Comparison of ENCODE assay signal across 25 cellular contexts in the genomic region with DNA sequence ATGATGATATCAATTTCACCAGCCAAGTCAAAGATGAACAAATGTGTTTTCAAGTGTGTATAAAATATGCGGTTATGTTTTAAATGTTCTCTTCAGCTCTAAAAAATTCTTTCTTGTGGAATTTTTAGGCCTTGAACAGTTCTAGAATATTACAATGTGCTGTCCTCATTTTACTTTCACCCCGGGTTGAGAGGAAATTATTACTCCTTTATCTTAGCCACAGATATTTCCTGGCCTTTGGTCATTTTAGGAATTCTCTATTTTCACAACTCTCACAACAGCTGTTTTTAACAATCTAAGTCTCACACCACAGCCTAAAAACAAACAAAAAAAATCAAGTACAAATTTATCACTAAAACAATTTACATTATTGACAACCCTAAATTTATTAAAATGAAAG.
A peak's percentile ranks its signal among the peaks of the same experiment; 100 is the strongest.
DNase-seq lines count a peak whose midpoint lies in the region; ATAC-seq and TF ChIP-seq lines count a peak whose summit lies in the region.
"Had no signal": no experiment of that assay in that cellular context is flagged by ENCODE, and none has a peak within 500 bp of the region (broad histone marks: within the 10 kb centered on the region; RNA-seq: fewer than 3 reads in every experiment).

No MANE protein-coding gene starts in this region.

- TF ChIP-seq CTCF in astrocyte of the spinal cord (IDR thresholded peaks at IDR 0.05; ENCODE audit: low read depth, low read length), result no peak
- TF ChIP-seq CTCF in body of pancreas (IDR thresholded peaks at IDR 0.05), result no peak
- no peak for TF ChIP-seq CTCF in foreskin fibroblast (IDR thresholded peaks at IDR 0.05; ENCODE audit: low read depth, low read length)

- H3K4me3 ChIP-seq in astrocyte of the spinal cord (ENCODE audit: low read depth, low read length) (no peak overlapping the region), body of pancreas (no peak overlapping the region), foreskin fibroblast (ENCODE audit: low read depth in 1 of 2, low read length in 2 of 2) (no peak overlapping the region)
- H3K4me3 ChIP-seq: K562 had no signal

- 38 to 51% methylated on average over 2 of the region's 2 CpGs for WGBS in body of pancreas, 2 donors

- in situ Hi-C loops in astrocyte of the spinal cord (cut with HindIII; ENCODE audit: low sequenced_read_pairs), result no loop called here

- H3K9me3 ChIP-seq in body of pancreas, result no peaks in the 10 kb centered on the region

- no peak for TF ChIP-seq POLR2A in body of pancreas (IDR thresholded peaks at IDR 0.05)

- H3K27me3 ChIP-seq in body of pancreas, result no peaks in the 10 kb centered on the region

- H3K36me3 ChIP-seq in body of pancreas (replicated peaks in 1 of 2; ENCODE audit: insufficient read depth in 1 of 2, low read depth in 2 of 2), result no peaks in the 10 kb centered on the region

- no peak overlapping the region for H3K27ac ChIP-seq in body of pancreas

- DNase-seq in AG08395 (ENCODE audit: low spot score) (peak; percentile 26), GM03348 (ENCODE audit: low spot score) (peak; percentile 52), astrocyte of the spinal cord (ENCODE audit: low read depth, low spot score) (peak; percentile 18), iris pigment epithelial cell (ENCODE audit: low read depth) (peak; percentile 62), body of pancreas (no peak), foreskin fibroblast (no peak), NCI-H187 treated with DMSO at 0.1 percent for 48 hours (lab: John Stamatoyannopoulos, UW) (no peak)
- DNase-seq: ACHN; activated CD4-positive, CD25-positive, alpha-beta regulatory T cell treated with anti-CD3 and anti-CD28 coated beads, Interleukin-2, amount 50 U/mL, for 72 hours; activated CD8-positive, alpha-beta memory T cell treated with anti-CD3 and anti-CD28 coated beads for 24 hours; activated naive CD4-positive, alpha-beta T cell treated with anti-CD3 and anti-CD28 coated beads, Interleukin-2, amount 10 ng/mL, durations not matched to agents 7 days and 5 days; activated T-cell treated with anti-CD3 and anti-CD28 coated beads, Interleukin-2, amount 50 U/mL, for 4 hours; anterior cingulate cortex; CD4-positive, alpha-beta memory T cell; effector CD4-positive, alpha-beta T cell; glutamatergic neuron; NCI-H187; NCI-H2227 treated with DMSO at 0.1 percent for 48 hours; NCI-H748 treated with DMSO at 0.1 percent for 48 hours; nephron progenitor cell; OCI-M1; posterior cingulate gyrus had no signal

- ATAC-seq in body of pancreas (no peak), HG02610 (IDR thresholded peaks at IDR 0.05; ENCODE audit: unreplicated experiment) (no peak)
- ATAC-seq: activated T-cell treated with anti-CD3 and anti-CD28 coated beads, Interleukin-2, amount 50 U/mL, for 4 hours; K562; Right ventricle myocardium inferior had no signal

- intact Hi-C loops in body of pancreas (cut with DNase I), result no loop called here

- no peaks in the 10 kb centered on the region for H3K4me1 ChIP-seq in body of pancreas

Comparison
In these comparisons a context has a peak if more than half of its experiments do, and no peak if none do; other contexts are left out.
1. DNase-seq: peak in AG08395 (single experiment), GM03348 (single experiment), astrocyte of the spinal cord (single experiment) and iris pigment epithelial cell (single experiment); none in body of pancreas (0 of 4), foreskin fibroblast (0 of 2) and NCI-H187 treated with DMSO at 0.1 percent for 48 hours (single experiment).